ENCODE assay signal across 8 cellular contexts in genomic region chr2:237694423-237695194, GRCh38.
A peak's percentile ranks its signal among the peaks of the same experiment; 100 is the strongest.
DNase-seq lines count a peak whose midpoint lies in the region; ATAC-seq and TF ChIP-seq lines count a peak whose summit lies in the region.

No MANE protein-coding gene starts in this region.

- peak overlapping the region; percentile 95 for H3K27ac Mint-ChIP-seq in stimulated activated effector memory CD8-positive, alpha-beta T cell treated with anti-CD3 and anti-CD28 coated beads, Interleukin-12 subunit alpha, Interleukin-12 subunit beta, amount 100 ng/mL, for 72 hours

- H3K4me3 Mint-ChIP-seq in stimulated activated effector memory CD8-positive, alpha-beta T cell treated with anti-CD3 and anti-CD28 coated beads, Interleukin-12 subunit alpha, Interleukin-12 subunit beta, amount 100 ng/mL, for 72 hours, result peak overlapping the region; percentile 95

- in situ Hi-C loops in GM18951 (cut with MboI; ENCODE audit: low sequenced_read_pairs, unreplicated experiment) (no loop called here), GM13976 (cut with MboI; ENCODE audit: low sequenced_read_pairs, unreplicated experiment) (no loop called here)

- peak; percentile 45 for TF ChIP-seq POLR2A in GM18951 (IDR thresholded peaks at IDR 0.05; ENCODE audit: extremely low read depth, insufficient read depth, insufficient read length)
- peak; percentile 24; the same call in 1 of the 2 replicates for TF ChIP-seq POLR2A in Raji (IDR thresholded peaks at IDR 0.05; ENCODE audit: insufficient read depth, low read depth, low read length)

- ATAC-seq in stimulated activated effector memory CD8-positive, alpha-beta T cell treated with anti-CD3 and anti-CD28 coated beads, Interleukin-12 subunit alpha, Interleukin-12 subunit beta, amount 100 ng/mL, for 72 hours, result no peak
- ATAC-seq in GM19397 (IDR thresholded peaks at IDR 0.05; ENCODE audit: unreplicated experiment), result no peak

- H3K36me3 Mint-ChIP-seq in stimulated activated effector memory CD8-positive, alpha-beta T cell treated with anti-CD3 and anti-CD28 coated beads, Interleukin-12 subunit alpha, Interleukin-12 subunit beta, amount 100 ng/mL, for 72 hours, result peaks cover 52% of the 10 kb centered on the region

- DNase-seq in fibroblast of mammary gland (ENCODE audit: low read depth), result no peak
- DNase-seq in stimulated activated effector memory CD8-positive, alpha-beta T cell treated with anti-CD3 and anti-CD28 coated beads, Interleukin-12 subunit alpha, Interleukin-12 subunit beta, amount 100 ng/mL, for 72 hours (ENCODE audit: low spot score in 2 of 2), result peak in 1 of 2 donors; percentile 68
- DNase-seq in GM13976 (ENCODE audit: low spot score), result no peak
- DNase-seq in COLO829 (ENCODE audit: low spot score), result no peak
- DNase-seq in AG08395 (ENCODE audit: low spot score), result no peak

- peaks cover 72% of the 10 kb centered on the region for H3K4me1 Mint-ChIP-seq in stimulated activated effector memory CD8-positive, alpha-beta T cell treated with anti-CD3 and anti-CD28 coated beads, Interleukin-12 subunit alpha, Interleukin-12 subunit beta, amount 100 ng/mL, for 72 hours

- no peaks in the 10 kb centered on the region for H3K9me3 Mint-ChIP-seq in stimulated activated effector memory CD8-positive, alpha-beta T cell treated with anti-CD3 and anti-CD28 coated beads, Interleukin-12 subunit alpha, Interleukin-12 subunit beta, amount 100 ng/mL, for 72 hours

- TF ChIP-seq CTCF in fibroblast of mammary gland (conservative IDR thresholded peaks at IDR 0.05; ENCODE audit: control insufficient read depth, insufficient read depth, low read depth, low read length) (no peak), GM13976 (IDR thresholded peaks at IDR 0.05; ENCODE audit: borderline replicate concordance, control extremely low read depth, extremely low read depth, insufficient read depth, missing control alignments) (no peak)

- peak overlapping the region; percentile 73 for H3K4me3 ChIP-seq in fibroblast of mammary gland (ENCODE audit: control insufficient read depth, low read depth, low read length)
